In the genomic region with DNA sequence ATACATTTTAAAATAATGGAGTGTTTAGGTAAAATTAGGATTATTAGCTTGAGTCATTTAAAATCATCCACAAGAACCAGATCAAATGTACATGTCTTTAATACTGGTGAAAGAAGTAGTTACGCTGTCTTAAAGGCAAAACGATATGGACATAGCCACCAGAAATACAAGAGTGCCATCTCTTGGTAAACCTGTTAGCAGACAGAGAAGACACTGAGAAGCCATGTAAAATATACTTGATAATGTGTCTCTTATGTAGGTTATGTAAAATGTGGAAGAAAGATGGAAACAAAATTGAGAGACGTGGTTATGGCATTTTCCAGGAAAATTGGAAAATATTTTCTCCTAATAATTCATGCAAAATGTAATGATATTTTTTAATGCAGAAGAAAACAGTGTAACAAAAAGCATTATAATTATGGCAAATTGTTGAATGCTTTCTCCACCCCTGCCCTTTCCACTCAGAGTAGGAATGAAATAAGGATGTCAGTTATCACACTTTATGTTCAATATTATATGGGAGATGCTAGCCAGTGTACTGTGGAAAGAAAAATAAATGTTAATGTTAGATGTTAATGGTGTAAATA, we compare ENCODE assay signal across 1 cellular context.
TF ChIP-seq lines count a peak whose summit lies in the region.

No MANE protein-coding gene starts in this region.

TF ChIP-seq in HepG2, 621 proteins besides CTCF, POLR2A, EP300 and RAD21 (continued from another document):
- TF ChIP-seq, protein P1, sequence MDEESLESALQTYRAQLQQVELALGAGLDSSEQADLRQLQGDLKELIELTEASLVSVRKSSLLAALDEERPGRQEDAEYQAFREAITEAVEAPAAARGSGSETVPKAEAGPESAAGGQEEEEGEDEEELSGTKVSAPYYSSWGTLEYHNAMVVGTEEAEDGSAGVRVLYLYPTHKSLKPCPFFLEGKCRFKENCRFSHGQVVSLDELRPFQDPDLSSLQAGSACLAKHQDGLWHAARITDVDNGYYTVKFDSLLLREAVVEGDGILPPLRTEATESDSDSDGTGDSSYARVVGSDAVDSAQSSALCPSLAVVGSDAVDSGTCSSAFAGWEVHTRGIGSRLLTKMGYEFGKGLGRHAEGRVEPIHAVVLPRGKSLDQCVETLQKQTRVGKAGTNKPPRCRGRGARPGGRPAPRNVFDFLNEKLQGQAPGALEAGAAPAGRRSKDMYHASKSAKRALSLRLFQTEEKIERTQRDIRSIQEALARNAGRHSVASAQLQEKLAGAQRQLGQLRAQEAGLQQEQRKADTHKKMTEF (CRISPR knock-in tag; IDR thresholded peaks at IDR 0.05) = peak; percentile 40
- TF ChIP-seq, protein P2, sequence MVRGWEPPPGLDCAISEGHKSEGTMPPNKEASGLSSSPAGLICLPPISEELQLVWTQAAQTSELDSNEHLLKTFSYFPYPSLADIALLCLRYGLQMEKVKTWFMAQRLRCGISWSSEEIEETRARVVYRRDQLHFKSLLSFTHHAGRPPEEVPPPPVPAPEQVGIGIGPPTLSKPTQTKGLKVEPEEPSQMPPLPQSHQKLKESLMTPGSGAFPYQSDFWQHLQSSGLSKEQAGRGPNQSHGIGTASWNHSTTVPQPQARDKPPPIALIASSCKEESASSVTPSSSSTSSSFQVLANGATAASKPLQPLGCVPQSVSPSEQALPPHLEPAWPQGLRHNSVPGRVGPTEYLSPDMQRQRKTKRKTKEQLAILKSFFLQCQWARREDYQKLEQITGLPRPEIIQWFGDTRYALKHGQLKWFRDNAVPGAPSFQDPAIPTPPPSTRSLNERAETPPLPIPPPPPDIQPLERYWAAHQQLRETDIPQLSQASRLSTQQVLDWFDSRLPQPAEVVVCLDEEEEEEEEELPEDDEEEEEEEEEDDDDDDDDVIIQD (CRISPR knock-in tag; IDR thresholded peaks at IDR 0.05; ENCODE audit: low read depth) = peak; percentile 51; the same call in 1 of the 2 replicates
- TF ChIP-seq SOX5 (CRISPR knock-in tag; IDR thresholded peaks at IDR 0.05; ENCODE audit: borderline replicate concordance) (peak; percentile 32; the same call in 1 of the 2 replicates), FOXA3 (CRISPR knock-in tag; IDR thresholded peaks at IDR 0.05) (peak; percentile 27; the same call in 1 of the 2 replicates), ZNF614 (CRISPR knock-in tag; IDR thresholded peaks at IDR 0.05; ENCODE audit: borderline replicate concordance) (no peak), ZKSCAN8 (CRISPR knock-in tag; IDR thresholded peaks at IDR 0.05; ENCODE audit: borderline replicate concordance) (0 out of 2 replicates have a peak, but pooled peaks have one; percentile 41), SP140L (CRISPR knock-in tag; IDR thresholded peaks at IDR 0.05; ENCODE audit: borderline replicate concordance) (0 out of 2 replicates have a peak, but pooled peaks have one; percentile 42), PITX1 (CRISPR knock-in tag; IDR thresholded peaks at IDR 0.05) (no peak)
- TF ChIP-seq, protein P3, sequence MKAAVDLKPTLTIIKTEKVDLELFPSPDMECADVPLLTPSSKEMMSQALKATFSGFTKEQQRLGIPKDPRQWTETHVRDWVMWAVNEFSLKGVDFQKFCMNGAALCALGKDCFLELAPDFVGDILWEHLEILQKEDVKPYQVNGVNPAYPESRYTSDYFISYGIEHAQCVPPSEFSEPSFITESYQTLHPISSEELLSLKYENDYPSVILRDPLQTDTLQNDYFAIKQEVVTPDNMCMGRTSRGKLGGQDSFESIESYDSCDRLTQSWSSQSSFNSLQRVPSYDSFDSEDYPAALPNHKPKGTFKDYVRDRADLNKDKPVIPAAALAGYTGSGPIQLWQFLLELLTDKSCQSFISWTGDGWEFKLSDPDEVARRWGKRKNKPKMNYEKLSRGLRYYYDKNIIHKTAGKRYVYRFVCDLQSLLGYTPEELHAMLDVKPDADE (CRISPR knock-in tag; IDR thresholded peaks at IDR 0.05) = no peak
TF ChIP-seq in HepG2: peak in this region for 33.
